Comparison of ENCODE assay signal across 12 cellular contexts in genomic region chr15:90593469-90594158, GRCh38.
A peak's percentile ranks its signal among the peaks of the same experiment; 100 is the strongest.
DNase-seq lines count a peak whose midpoint lies in the region; ATAC-seq lines count a peak whose summit lies in the region.
"Had no signal": no experiment of that assay in that cellular context is flagged by ENCODE, and none has a peak within 500 bp of the region (broad histone marks: within the 10 kb centered on the region; RNA-seq: fewer than 3 reads in every experiment).

No MANE protein-coding gene starts in this region.

- peak overlapping the region; percentile 100 for H3K27ac Mint-ChIP-seq in activated CD4-positive, alpha-beta T cell treated with anti-CD3 and anti-CD28 coated beads for 36 hours
- peak overlapping the region; percentile 95 for H3K27ac Mint-ChIP-seq in stimulated activated memory B cell treated with anti-CD40 and anti-IgM and Interleukin-4, amounts not matched to agents 10 μg/mL and 1 μg/mL and 100 μg/mL, for 72 hours
- H3K27ac Mint-ChIP-seq: brain, WTC11 had no signal

- peak overlapping the region; percentile 74 for H3K4me3 Mint-ChIP-seq in activated CD4-positive, alpha-beta T cell treated with anti-CD3 and anti-CD28 coated beads for 36 hours
- peak overlapping the region; percentile 84 for H3K4me3 Mint-ChIP-seq in stimulated activated memory B cell treated with anti-CD40 and anti-IgM and Interleukin-4, amounts not matched to agents 10 μg/mL and 1 μg/mL and 100 μg/mL, for 72 hours
- H3K4me3 Mint-ChIP-seq: brain, WTC11 had no signal

- peak overlapping the region; percentile 68 for H3K27ac ChIP-seq in effector memory CD4-positive, alpha-beta T cell (ENCODE audit: insufficient read depth, low read length, poor library complexity, severe bottlenecking)
- H3K27ac ChIP-seq: KMS-11 had no signal

- peak; percentile 22 for DNase-seq in activated CD4-positive, alpha-beta T cell treated with anti-CD3 and anti-CD28 coated beads for 36 hours
- DNase-seq in activated CD4-positive, alpha-beta T cell treated with anti-CD3 and anti-CD28 coated beads, Interleukin-2, amount 50 U/mL, for 4 hours: no peak
- peak; percentile 24 for DNase-seq in OCI-M1 (lab: John Stamatoyannopoulos, UW)
- DNase-seq in effector memory CD4-positive, alpha-beta T cell: no peak
- DNase-seq: foreskin fibroblast had no signal

- CTCF ChIA-PET in activated CD4-positive, alpha-beta T cell treated with anti-CD3 and anti-CD28 coated beads for 36 hours (lab: Charles Lee): interaction anchor here (0.5 to 1.5 kb wide), 4 partner anchors 9 to 38 kb away, joined by 3 to 4 read pairs (median 3); no protein-coding TSS in a partner anchor

- no peaks in the 10 kb centered on the region for H3K27me3 ChIP-seq in effector memory CD4-positive, alpha-beta T cell (replicated peaks; ENCODE audit: control insufficient read depth, insufficient read depth, low read length, poor library complexity, severe bottlenecking)

- H3K4me1 Mint-ChIP-seq in activated CD4-positive, alpha-beta T cell treated with anti-CD3 and anti-CD28 coated beads for 36 hours: peaks cover 70% of the 10 kb centered on the region
- peaks cover 70% of the 10 kb centered on the region for H3K4me1 Mint-ChIP-seq in stimulated activated memory B cell treated with anti-CD40 and anti-IgM and Interleukin-4, amounts not matched to agents 10 μg/mL and 1 μg/mL and 100 μg/mL, for 72 hours
- H3K4me1 Mint-ChIP-seq: brain had no signal

- intact Hi-C loops in activated CD4-positive, alpha-beta T cell treated with anti-CD3 and anti-CD28 coated beads for 36 hours (cut with DNase I, micrococcal nuclease): loop anchor here (1.0 to 10.0 kb wide), 5 partner anchors 8 to 1259 kb away; partner anchors contain the start of genes CRTC3 (in 1 of the 2) and POLG (in 1 of the 2)

- no peak for ATAC-seq in activated CD4-positive, alpha-beta T cell treated with anti-CD3 and anti-CD28 coated beads for 36 hours
- ATAC-seq in stimulated activated memory B cell treated with anti-CD40 and anti-IgM and Interleukin-4, amounts not matched to agents 10 μg/mL and 1 μg/mL and 100 μg/mL, for 72 hours: no peak
- no peak for ATAC-seq in HG02852 (IDR thresholded peaks at IDR 0.05; ENCODE audit: unreplicated experiment)
- no peak for ATAC-seq in HG02798 (IDR thresholded peaks at IDR 0.05; ENCODE audit: poor library complexity, unreplicated experiment)
- no peak for ATAC-seq in HG02571 (IDR thresholded peaks at IDR 0.05; ENCODE audit: unreplicated experiment)

- H3K4me1 ChIP-seq in effector memory CD4-positive, alpha-beta T cell (ENCODE audit: control insufficient read depth, insufficient read depth, low read length, poor library complexity, severe bottlenecking): peaks cover 49% of the 10 kb centered on the region

- H3K36me3 ChIP-seq in effector memory CD4-positive, alpha-beta T cell (ENCODE audit: control insufficient read depth, insufficient read depth, low read length): no peaks in the 10 kb centered on the region

- H3K27me3 Mint-ChIP-seq in activated CD4-positive, alpha-beta T cell treated with anti-CD3 and anti-CD28 coated beads for 36 hours: no peaks in the 10 kb centered on the region
- no peaks in the 10 kb centered on the region for H3K27me3 Mint-ChIP-seq in stimulated activated memory B cell treated with anti-CD40 and anti-IgM and Interleukin-4, amounts not matched to agents 10 μg/mL and 1 μg/mL and 100 μg/mL, for 72 hours
- H3K27me3 Mint-ChIP-seq: brain had no signal

- H3K36me3 Mint-ChIP-seq in activated CD4-positive, alpha-beta T cell treated with anti-CD3 and anti-CD28 coated beads for 36 hours (ENCODE audit: low read depth): peaks cover 34% of the 10 kb centered on the region
- H3K36me3 Mint-ChIP-seq in stimulated activated memory B cell treated with anti-CD40 and anti-IgM and Interleukin-4, amounts not matched to agents 10 μg/mL and 1 μg/mL and 100 μg/mL, for 72 hours: peaks cover 10% of the 10 kb centered on the region
- H3K36me3 Mint-ChIP-seq: WTC11 had no signal

- POLR2A ChIA-PET in activated CD4-positive, alpha-beta T cell treated with anti-CD3 and anti-CD28 coated beads for 36 hours (lab: Charles Lee): interaction anchor here (0.6 kb wide), 1 partner anchor 1958 kb away, joined by 3 read pairs; no protein-coding TSS in a partner anchor

- no peak overlapping the region for H3K4me3 ChIP-seq in effector memory CD4-positive, alpha-beta T cell (ENCODE audit: insufficient read depth, low read depth, low read length, poor library complexity, severe bottlenecking)

- H3K9me3 Mint-ChIP-seq in activated CD4-positive, alpha-beta T cell treated with anti-CD3 and anti-CD28 coated beads for 36 hours (ENCODE audit: low read depth): no peaks in the 10 kb centered on the region
- no peaks in the 10 kb centered on the region for H3K9me3 Mint-ChIP-seq in stimulated activated memory B cell treated with anti-CD40 and anti-IgM and Interleukin-4, amounts not matched to agents 10 μg/mL and 1 μg/mL and 100 μg/mL, for 72 hours
- H3K9me3 Mint-ChIP-seq: brain, WTC11 had no signal

- H3K9me3 ChIP-seq in effector memory CD4-positive, alpha-beta T cell (ENCODE audit: control insufficient read depth, low read length): no peaks in the 10 kb centered on the region

Comparison
In these comparisons a context has a peak if more than half of its experiments do, and no peak if none do; other contexts are left out.
1. DNase-seq: peak in activated CD4-positive, alpha-beta T cell treated with anti-CD3 and anti-CD28 coated beads for 36 hours (single experiment) and OCI-M1 (single experiment); none in activated CD4-positive, alpha-beta T cell treated with anti-CD3 and anti-CD28 coated beads, Interleukin-2, amount 50 U/mL, for 4 hours (0 of 2) and effector memory CD4-positive, alpha-beta T cell (0 of 3).